1 cellular context compared by ENCODE assay signal in the genomic region with DNA sequence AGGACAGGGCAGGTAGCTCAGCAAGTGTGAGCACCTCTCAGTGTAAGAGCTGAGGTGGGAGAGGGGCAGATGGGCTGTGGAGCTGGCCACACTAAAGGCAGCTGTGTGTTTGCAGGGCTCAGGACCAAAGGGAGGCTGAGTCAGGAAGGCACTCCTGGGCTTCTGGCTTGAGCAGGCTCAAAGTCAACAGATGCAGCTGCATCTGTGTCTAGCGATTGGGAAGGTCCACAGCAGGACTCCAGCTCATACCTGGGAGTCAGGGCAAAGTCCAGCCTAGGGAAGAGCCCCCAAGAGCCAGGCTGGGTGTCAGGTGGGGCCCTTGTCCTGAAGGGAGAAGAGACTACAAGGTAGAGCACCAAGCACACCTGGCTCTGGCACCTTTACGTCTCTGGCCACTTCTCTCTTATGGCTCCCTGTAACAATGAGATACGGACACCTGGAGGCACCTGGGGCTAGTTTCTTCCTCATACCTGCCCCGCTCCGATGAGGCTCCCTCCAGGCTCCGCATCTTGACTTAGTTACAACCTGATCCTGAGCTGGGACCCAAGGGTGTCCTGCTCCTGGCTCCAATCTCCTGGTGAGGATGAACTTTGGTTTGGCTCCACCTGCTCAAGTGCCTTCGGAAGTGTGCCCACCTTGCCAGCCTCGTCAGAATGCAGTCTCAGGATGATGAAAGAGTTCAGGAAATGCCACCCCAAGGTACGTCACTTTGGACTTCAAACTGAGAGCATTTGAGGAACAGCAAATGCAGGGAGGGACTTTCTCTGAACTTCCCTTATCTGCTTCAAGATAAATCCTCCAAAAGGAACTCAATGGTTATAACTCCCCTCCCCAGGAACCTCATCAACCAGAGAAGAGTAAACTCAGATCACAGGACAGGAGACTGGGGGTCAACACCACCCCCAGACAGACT.
TF ChIP-seq lines count a peak whose summit lies in the region.

No MANE protein-coding gene starts in this region.

TF ChIP-seq in HepG2, 621 proteins besides CTCF, POLR2A, EP300 and RAD21 (continued from another document):
- TF ChIP-seq, protein P1, sequence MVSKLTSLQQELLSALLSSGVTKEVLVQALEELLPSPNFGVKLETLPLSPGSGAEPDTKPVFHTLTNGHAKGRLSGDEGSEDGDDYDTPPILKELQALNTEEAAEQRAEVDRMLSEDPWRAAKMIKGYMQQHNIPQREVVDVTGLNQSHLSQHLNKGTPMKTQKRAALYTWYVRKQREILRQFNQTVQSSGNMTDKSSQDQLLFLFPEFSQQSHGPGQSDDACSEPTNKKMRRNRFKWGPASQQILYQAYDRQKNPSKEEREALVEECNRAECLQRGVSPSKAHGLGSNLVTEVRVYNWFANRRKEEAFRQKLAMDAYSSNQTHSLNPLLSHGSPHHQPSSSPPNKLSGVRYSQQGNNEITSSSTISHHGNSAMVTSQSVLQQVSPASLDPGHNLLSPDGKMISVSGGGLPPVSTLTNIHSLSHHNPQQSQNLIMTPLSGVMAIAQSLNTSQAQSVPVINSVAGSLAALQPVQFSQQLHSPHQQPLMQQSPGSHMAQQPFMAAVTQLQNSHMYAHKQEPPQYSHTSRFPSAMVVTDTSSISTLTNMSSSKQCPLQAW (CRISPR knock-in tag; IDR thresholded peaks at IDR 0.05): 0 out of 2 replicates have a peak, but pooled peaks have one; percentile 55
- peak; percentile 56; the same call in 1 of the 2 replicates for TF ChIP-seq GATA4 (IDR thresholded peaks at IDR 0.05; ENCODE audit: borderline replicate concordance, low read depth)
- TF ChIP-seq CREB1 (IDR thresholded peaks at IDR 0.05): peak; percentile 49
- TF ChIP-seq CREB1 (CRISPR knock-in tag; IDR thresholded peaks at IDR 0.05): peak; percentile 79
- peak; percentile 87; the same call in 1 of the 2 replicates for TF ChIP-seq JUN (CRISPR knock-in tag; IDR thresholded peaks at IDR 0.05)
- TF ChIP-seq ZBTB7B (CRISPR knock-in tag; IDR thresholded peaks at IDR 0.05): peak; percentile 13; the same call in 1 of the 2 replicates
- TF ChIP-seq SOX13 (IDR thresholded peaks at IDR 0.05): no peak
- 0 out of 4 replicates have a peak, but pooled peaks of 1 of the 2 experiments have one; percentile 29 for TF ChIP-seq SOX13 (CRISPR knock-in tag; conservative IDR thresholded peaks at IDR 0.05 in 1 of 2, IDR thresholded peaks at IDR 0.05 in 1 of 2)
- TF ChIP-seq HNF4A (CRISPR knock-in tag; IDR thresholded peaks at IDR 0.05): peak; percentile 70
- TF ChIP-seq HNRNPH1 (optimal IDR thresholded peaks at IDR 0.05; ENCODE audit: low read depth, low read length): no peak
- TF ChIP-seq MED13 (CRISPR knock-in tag; IDR thresholded peaks at IDR 0.05): peak; percentile 62; the same call in 1 of the 2 replicates
- TF ChIP-seq ZSCAN20 (CRISPR knock-in tag; IDR thresholded peaks at IDR 0.05; ENCODE audit: borderline replicate concordance): no peak
- TF ChIP-seq SOX6 (IDR thresholded peaks at IDR 0.05): no peak
- TF ChIP-seq SOX6 (CRISPR knock-in tag; IDR thresholded peaks at IDR 0.05): peak; percentile 61
- no peak for TF ChIP-seq SUZ12 (IDR thresholded peaks at IDR 0.05; ENCODE audit: low read depth, low read length)
- TF ChIP-seq CC2D1A (CRISPR knock-in tag; IDR thresholded peaks at IDR 0.05): no peak
- TF ChIP-seq BCL6 (CRISPR knock-in tag; IDR thresholded peaks at IDR 0.05): peak; percentile 94
- no peak for TF ChIP-seq ZNF598 (CRISPR knock-in tag; IDR thresholded peaks at IDR 0.05; ENCODE audit: borderline replicate concordance)
- 0 out of 2 replicates have a peak, but pooled peaks have one; percentile 13 for TF ChIP-seq KDM2A (CRISPR knock-in tag; IDR thresholded peaks at IDR 0.05; ENCODE audit: borderline replicate concordance, low read depth)
- no peak for TF ChIP-seq ZNF253 (CRISPR knock-in tag; IDR thresholded peaks at IDR 0.05; ENCODE audit: borderline replicate concordance)
- TF ChIP-seq ZNF761 (CRISPR knock-in tag; conservative IDR thresholded peaks at IDR 0.05): no peak
- TF ChIP-seq ZNF780A (CRISPR knock-in tag; IDR thresholded peaks at IDR 0.05): peak; percentile 100
- no peak for TF ChIP-seq FOXA1 (IDR thresholded peaks at IDR 0.05)
- peak; percentile 55 for TF ChIP-seq FOXA1 (CRISPR knock-in tag; IDR thresholded peaks at IDR 0.05)
- 0 out of 2 replicates have a peak, but pooled peaks have one; percentile 9 for TF ChIP-seq ZNF644 (CRISPR knock-in tag; IDR thresholded peaks at IDR 0.05; ENCODE audit: low read depth)
- no peak for TF ChIP-seq MIER3 (CRISPR knock-in tag; IDR thresholded peaks at IDR 0.05; ENCODE audit: borderline replicate concordance)
- TF ChIP-seq SAP130 (CRISPR knock-in tag; IDR thresholded peaks at IDR 0.05; ENCODE audit: low read depth): peak; percentile 35; the same call in 1 of the 2 replicates
- TF ChIP-seq, protein P2, sequence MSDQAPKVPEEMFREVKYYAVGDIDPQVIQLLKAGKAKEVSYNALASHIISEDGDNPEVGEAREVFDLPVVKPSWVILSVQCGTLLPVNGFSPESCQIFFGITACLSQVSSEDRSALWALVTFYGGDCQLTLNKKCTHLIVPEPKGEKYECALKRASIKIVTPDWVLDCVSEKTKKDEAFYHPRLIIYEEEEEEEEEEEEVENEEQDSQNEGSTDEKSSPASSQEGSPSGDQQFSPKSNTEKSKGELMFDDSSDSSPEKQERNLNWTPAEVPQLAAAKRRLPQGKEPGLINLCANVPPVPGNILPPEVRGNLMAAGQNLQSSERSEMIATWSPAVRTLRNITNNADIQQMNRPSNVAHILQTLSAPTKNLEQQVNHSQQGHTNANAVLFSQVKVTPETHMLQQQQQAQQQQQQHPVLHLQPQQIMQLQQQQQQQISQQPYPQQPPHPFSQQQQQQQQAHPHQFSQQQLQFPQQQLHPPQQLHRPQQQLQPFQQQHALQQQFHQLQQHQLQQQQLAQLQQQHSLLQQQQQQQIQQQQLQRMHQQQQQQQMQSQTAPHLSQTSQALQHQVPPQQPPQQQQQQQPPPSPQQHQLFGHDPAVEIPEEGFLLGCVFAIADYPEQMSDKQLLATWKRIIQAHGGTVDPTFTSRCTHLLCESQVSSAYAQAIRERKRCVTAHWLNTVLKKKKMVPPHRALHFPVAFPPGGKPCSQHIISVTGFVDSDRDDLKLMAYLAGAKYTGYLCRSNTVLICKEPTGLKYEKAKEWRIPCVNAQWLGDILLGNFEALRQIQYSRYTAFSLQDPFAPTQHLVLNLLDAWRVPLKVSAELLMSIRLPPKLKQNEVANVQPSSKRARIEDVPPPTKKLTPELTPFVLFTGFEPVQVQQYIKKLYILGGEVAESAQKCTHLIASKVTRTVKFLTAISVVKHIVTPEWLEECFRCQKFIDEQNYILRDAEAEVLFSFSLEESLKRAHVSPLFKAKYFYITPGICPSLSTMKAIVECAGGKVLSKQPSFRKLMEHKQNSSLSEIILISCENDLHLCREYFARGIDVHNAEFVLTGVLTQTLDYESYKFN (CRISPR knock-in tag; conservative IDR thresholded peaks at IDR 0.05): peak; percentile 43
- no peak for TF ChIP-seq FOXO1 (CRISPR knock-in tag; IDR thresholded peaks at IDR 0.05)
- TF ChIP-seq HMG20A (CRISPR knock-in tag; IDR thresholded peaks at IDR 0.05; ENCODE audit: borderline replicate concordance): peak; percentile 41; the same call in 1 of the 2 replicates
- TF ChIP-seq, protein P3, sequence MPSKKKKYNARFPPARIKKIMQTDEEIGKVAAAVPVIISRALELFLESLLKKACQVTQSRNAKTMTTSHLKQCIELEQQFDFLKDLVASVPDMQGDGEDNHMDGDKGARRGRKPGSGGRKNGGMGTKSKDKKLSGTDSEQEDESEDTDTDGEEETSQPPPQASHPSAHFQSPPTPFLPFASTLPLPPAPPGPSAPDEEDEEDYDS (CRISPR knock-in tag; IDR thresholded peaks at IDR 0.05): 0 out of 2 replicates have a peak, but pooled peaks have one; percentile 14
- no peak for TF ChIP-seq ZNF292 (CRISPR knock-in tag; IDR thresholded peaks at IDR 0.05; ENCODE audit: borderline replicate concordance, low read depth)
- TF ChIP-seq ZNF350 (CRISPR knock-in tag; IDR thresholded peaks at IDR 0.05; ENCODE audit: borderline replicate concordance, low read depth): peak; percentile 46; the same call in 1 of the 2 replicates
- TF ChIP-seq, protein P4, sequence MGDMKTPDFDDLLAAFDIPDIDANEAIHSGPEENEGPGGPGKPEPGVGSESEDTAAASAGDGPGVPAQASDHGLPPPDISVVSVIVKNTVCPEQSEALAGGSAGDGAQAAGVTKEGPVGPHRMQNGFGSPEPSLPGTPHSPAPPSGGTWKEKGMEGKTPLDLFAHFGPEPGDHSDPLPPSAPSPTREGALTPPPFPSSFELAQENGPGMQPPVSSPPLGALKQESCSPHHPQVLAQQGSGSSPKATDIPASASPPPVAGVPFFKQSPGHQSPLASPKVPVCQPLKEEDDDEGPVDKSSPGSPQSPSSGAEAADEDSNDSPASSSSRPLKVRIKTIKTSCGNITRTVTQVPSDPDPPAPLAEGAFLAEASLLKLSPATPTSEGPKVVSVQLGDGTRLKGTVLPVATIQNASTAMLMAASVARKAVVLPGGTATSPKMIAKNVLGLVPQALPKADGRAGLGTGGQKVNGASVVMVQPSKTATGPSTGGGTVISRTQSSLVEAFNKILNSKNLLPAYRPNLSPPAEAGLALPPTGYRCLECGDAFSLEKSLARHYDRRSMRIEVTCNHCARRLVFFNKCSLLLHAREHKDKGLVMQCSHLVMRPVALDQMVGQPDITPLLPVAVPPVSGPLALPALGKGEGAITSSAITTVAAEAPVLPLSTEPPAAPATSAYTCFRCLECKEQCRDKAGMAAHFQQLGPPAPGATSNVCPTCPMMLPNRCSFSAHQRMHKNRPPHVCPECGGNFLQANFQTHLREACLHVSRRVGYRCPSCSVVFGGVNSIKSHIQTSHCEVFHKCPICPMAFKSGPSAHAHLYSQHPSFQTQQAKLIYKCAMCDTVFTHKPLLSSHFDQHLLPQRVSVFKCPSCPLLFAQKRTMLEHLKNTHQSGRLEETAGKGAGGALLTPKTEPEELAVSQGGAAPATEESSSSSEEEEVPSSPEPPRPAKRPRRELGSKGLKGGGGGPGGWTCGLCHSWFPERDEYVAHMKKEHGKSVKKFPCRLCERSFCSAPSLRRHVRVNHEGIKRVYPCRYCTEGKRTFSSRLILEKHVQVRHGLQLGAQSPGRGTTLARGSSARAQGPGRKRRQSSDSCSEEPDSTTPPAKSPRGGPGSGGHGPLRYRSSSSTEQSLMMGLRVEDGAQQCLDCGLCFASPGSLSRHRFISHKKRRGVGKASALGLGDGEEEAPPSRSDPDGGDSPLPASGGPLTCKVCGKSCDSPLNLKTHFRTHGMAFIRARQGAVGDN (CRISPR knock-in tag; IDR thresholded peaks at IDR 0.05): peak; percentile 65
- no peak for TF ChIP-seq SMAD3 (CRISPR knock-in tag; IDR thresholded peaks at IDR 0.05)
- TF ChIP-seq BRD4 (CRISPR knock-in tag; IDR thresholded peaks at IDR 0.05): peak; percentile 51; the same call in 1 of the 2 replicates
- TF ChIP-seq NCOA2 (CRISPR knock-in tag; IDR thresholded peaks at IDR 0.05): peak; percentile 81; the same call in 1 of the 2 replicates
TF ChIP-seq in HepG2: peak in this region for 70.
